In genomic region chr20:61835791-61836350, GRCh38 we compare ENCODE assay signal across 1 cellular context.
TF ChIP-seq lines count a peak whose summit lies in the region.

No MANE protein-coding gene starts in this region.

TF ChIP-seq in IMR-90, 13 proteins besides CTCF, POLR2A, EP300 and RAD21 (continued from another document):
- TF ChIP-seq NFE2L2 (IDR thresholded peaks at IDR 0.05; ENCODE audit: low read depth, low read length) = no peak
